ENCODE assay signal across 11 cellular contexts in genomic region chr22:21858025-21858764, GRCh38. TPM values are rescaled to one million over a fixed set of nuclear protein-coding genes. Genes with fewer than 3 reads are reported as not detected.
DNase-seq lines count a peak whose midpoint lies in the region; ATAC-seq and TF ChIP-seq lines count a peak whose summit lies in the region.
"Had no signal": no experiment of that assay in that cellular context is flagged by ENCODE, and none has a peak within 500 bp of the region (broad histone marks: within the 10 kb centered on the region; RNA-seq: fewer than 3 reads in every experiment).

No MANE protein-coding gene starts in this region.

- H3K4ac ChIP-seq in IMR-90 (ENCODE audit: low read depth, low read length): no peak overlapping the region

- no peak overlapping the region for H2BK5ac ChIP-seq in IMR-90 (ENCODE audit: low read depth, low read length, poor library complexity, severe bottlenecking)

- H2AFZ ChIP-seq in IMR-90 (replicated peaks; ENCODE audit: low read length, poor library complexity) (no peak overlapping the region), neural progenitor cell (replicated peaks) (no peak overlapping the region), mammary epithelial cell (ENCODE audit: low read depth, low read length) (no peak overlapping the region)

- POLR2A ChIA-PET in CD4-positive, alpha-beta T cell (lab: Charles Lee): interaction anchor here (0.6 to 1.5 kb wide), 4 partner anchors 9 to 29 kb away, joined by 3 to 4 read pairs (median 3); partner anchors contain the start of gene MAPK1
- POLR2A ChIA-PET in IMR-90 (lab: Charles Lee; ENCODE audit: unreplicated experiment): interaction anchor here (0.6 kb wide), 1 partner anchor 16 kb away, joined by 3 read pairs; no protein-coding TSS in a partner anchor

- H3K4me2 ChIP-seq in IMR-90 (ENCODE audit: low read depth, low read length) (peak overlapping the region; percentile 23), neural progenitor cell (no peak overlapping the region), mammary epithelial cell (ENCODE audit: insufficient read depth, low read depth, low read length) (no peak overlapping the region)

- WGBS in IMR-90 (ENCODE audit: extremely low coverage in 2 of 2, insufficient read length in 1 of 2), 2 experiments: no CpG with 5 or more reads among the region's 4 CpGs
- 100% methylated on average over 4 of the region's 4 CpGs for WGBS in mammary epithelial cell (ENCODE audit: low coverage, missing lambda C conversion rate)
- WGBS in endodermal cell (ENCODE audit: insufficient coverage in 1 of 2, insufficient read length in 1 of 2), 2 experiments: 95% methylated on average over 3 to 4 of the region's 4 CpGs

- H3K9me1 ChIP-seq in IMR-90 (ENCODE audit: insufficient read depth, low read length): peaks cover 39% of the 10 kb centered on the region

- peaks cover 14% of the 10 kb centered on the region for H3K4me1 ChIP-seq in IMR-90 (ENCODE audit: control insufficient read depth, insufficient read depth, low read length)
- H3K4me1 ChIP-seq in neural progenitor cell: peaks cover 29% of the 10 kb centered on the region
- H3K4me1 ChIP-seq in mammary epithelial cell (ENCODE audit: insufficient read depth, low read length): peaks cover 22% of the 10 kb centered on the region
- peaks cover 9% of the 10 kb centered on the region for H3K4me1 ChIP-seq in endodermal cell (ENCODE audit: control insufficient read depth, insufficient read depth, low read length)

- H3K79me2 ChIP-seq in neural progenitor cell (ENCODE audit: low read depth) (peaks cover 100% of the 10 kb centered on the region), mammary epithelial cell (ENCODE audit: insufficient read depth, low read length) (peaks cover 100% of the 10 kb centered on the region)

- H3K4me3 ChIP-seq in IMR-90 (ENCODE audit: insufficient read depth, low read depth, low read length): no peak overlapping the region
- H3K4me3 ChIP-seq in neural progenitor cell: no peak overlapping the region
- no peak overlapping the region for H3K4me3 ChIP-seq in mammary epithelial cell (replicated peaks in 1 of 3; ENCODE audit: insufficient read depth in 1 of 3, low read depth in 2 of 3, low read length in 3 of 3)
- no peak overlapping the region for H3K4me3 ChIP-seq in endodermal cell (ENCODE audit: low read length)

- peak overlapping the region; percentile 45 for H3K4me3 Mint-ChIP-seq in CD4-positive, alpha-beta T cell
- H3K4me3 Mint-ChIP-seq in neural progenitor cell (peak overlapping the region; percentile 36), endodermal cell (no peak overlapping the region)

- no peaks in the 10 kb centered on the region for H3K9me3 Mint-ChIP-seq in CD4-positive, alpha-beta T cell
- H3K9me3 Mint-ChIP-seq in neural progenitor cell (peaks cover 9% of the 10 kb centered on the region), endodermal cell (no peaks in the 10 kb centered on the region)

- intact Hi-C loops in CD4-positive, alpha-beta T cell (cut with DNase I, micrococcal nuclease): no loop called here
- intact Hi-C loops in IMR-90 (cut with micrococcal nuclease): no loop called here
- intact Hi-C loops in mammary epithelial cell (cut with micrococcal nuclease): no loop called here

- CTCF ChIA-PET in CD4-positive, alpha-beta T cell (lab: Charles Lee): interaction anchor here (1.8 kb wide), 1 partner anchor 9 kb away, joined by 4 read pairs; the partner anchor contains the start of gene MAPK1
- CTCF ChIA-PET in IMR-90 (lab: Yijun Ruan, JAX): no interaction called here
- CTCF ChIA-PET in mammary epithelial cell (lab: Charles Lee; ENCODE audit: low non-redundant PET): no interaction called here

- peaks cover 99% of the 10 kb centered on the region for H4K20me1 ChIP-seq in IMR-90 (ENCODE audit: insufficient read depth, low read length)
- H4K20me1 ChIP-seq in neural progenitor cell (ENCODE audit: low read depth): peaks cover 90% of the 10 kb centered on the region
- H4K20me1 ChIP-seq in mammary epithelial cell (ENCODE audit: insufficient read depth, low read length): peaks cover 19% of the 10 kb centered on the region

- H2AK9ac ChIP-seq in IMR-90 (replicated peaks; ENCODE audit: low read depth, low read length, poor library complexity): no peak overlapping the region

- H3K9me3 ChIP-seq in CD4-positive, alpha-beta T cell (ENCODE audit: control insufficient read depth, low read length): no peaks in the 10 kb centered on the region
- H3K9me3 ChIP-seq in IMR-90 (ENCODE audit: control insufficient read depth, insufficient read depth, low read length) (no peaks in the 10 kb centered on the region), neural progenitor cell (ENCODE audit: low read depth) (no peaks in the 10 kb centered on the region), mammary epithelial cell (replicated peaks; ENCODE audit: insufficient read depth, low read length) (no peaks in the 10 kb centered on the region), endodermal cell (ENCODE audit: control insufficient read depth, low read length) (no peaks in the 10 kb centered on the region)

- peaks cover 8% of the 10 kb centered on the region for H3F3A ChIP-seq in neural progenitor cell (ENCODE audit: low read depth)

- no peak for TF ChIP-seq CTCF in CD4-positive, alpha-beta T cell (IDR thresholded peaks at IDR 0.05)
- no peak for TF ChIP-seq CTCF in IMR-90 (conservative IDR thresholded peaks at IDR 0.05; ENCODE audit: low read depth, low read length)
- TF ChIP-seq CTCF in neural progenitor cell (IDR thresholded peaks at IDR 0.05): no peak
- no peak for TF ChIP-seq CTCF in mammary epithelial cell (conservative IDR thresholded peaks at IDR 0.05 in 1 of 2, IDR thresholded peaks at IDR 0.05 in 1 of 2; ENCODE audit: extremely low read depth in 1 of 2, insufficient read depth in 1 of 2, low read depth in 1 of 2, low read length in 2 of 2)
- no peak for TF ChIP-seq CTCF in endodermal cell (conservative IDR thresholded peaks at IDR 0.05)

- H3K79me1 ChIP-seq in IMR-90 (ENCODE audit: low read depth in 1 of 2, low read length in 2 of 2): peaks cover 0 to 78% of the 10 kb centered on the region in 2 experiments; a peak in 3 of 4 replicates

- dilution Hi-C loops in IMR-90 (cut with HindIII; ENCODE audit: low sequenced_read_pairs, unreplicated experiment): no loop called here
- dilution Hi-C loops in mammary epithelial cell (cut with HindIII; ENCODE audit: low sequenced_read_pairs): loop anchor here (5.0 to 10.0 kb wide), 4 partner anchors 36 to 81 kb away; no protein-coding TSS in a partner anchor

- no peaks in the 10 kb centered on the region for H3K36me3 ChIP-seq in IMR-90 (ENCODE audit: control insufficient read depth, insufficient read depth, low read length)
- H3K36me3 ChIP-seq in neural progenitor cell: no peaks in the 10 kb centered on the region
- H3K36me3 ChIP-seq in mammary epithelial cell (ENCODE audit: insufficient read depth, low read length): no peaks in the 10 kb centered on the region
- peaks cover 9% of the 10 kb centered on the region for H3K36me3 ChIP-seq in endodermal cell (ENCODE audit: control insufficient read depth, insufficient read depth, low read length)

- H2BK120ac ChIP-seq in IMR-90 (ENCODE audit: low read depth, low read length): no peak overlapping the region

- H3K27me3 ChIP-seq in CD4-positive, alpha-beta T cell (ENCODE audit: control insufficient read depth, insufficient read depth, low read length): no peaks in the 10 kb centered on the region
- H3K27me3 ChIP-seq in IMR-90 (ENCODE audit: control insufficient read depth, insufficient read depth, low read length) (no peaks in the 10 kb centered on the region), neural progenitor cell (no peaks in the 10 kb centered on the region), mammary epithelial cell (ENCODE audit: insufficient read depth, low read length) (no peaks in the 10 kb centered on the region), endodermal cell (ENCODE audit: control insufficient read depth, insufficient read depth, low read length, poor library complexity, severe bottlenecking) (no peaks in the 10 kb centered on the region)

- no peak for TF ChIP-seq POLR2A in IMR-90 (IDR thresholded peaks at IDR 0.05; ENCODE audit: low read depth, low read length)

- no peak overlapping the region for H2BK15ac ChIP-seq in IMR-90 (ENCODE audit: low read depth, low read length)

- BruUV-seq in IMR-90 (replicated peaks; lab: Mats Ljungman, UMichigan) (no TSS peak), mammary epithelial cell (replicated peaks; lab: Mats Ljungman, UMichigan) (no TSS peak)

- H3K27ac ChIP-seq in CD4-positive, alpha-beta T cell (ENCODE audit: low read depth, low read length): no peak overlapping the region
- H3K27ac ChIP-seq in IMR-90 (ENCODE audit: insufficient read depth, low read length): peak overlapping the region; percentile 12; the same call in 1 of the 2 replicates
- H3K27ac ChIP-seq in neural progenitor cell: no peak overlapping the region
- H3K27ac ChIP-seq in mammary epithelial cell (ENCODE audit: insufficient read depth, low read depth, low read length): no peak overlapping the region
- H3K27ac ChIP-seq in endodermal cell (ENCODE audit: low read depth, low read length): no peak overlapping the region

- no peak for TF ChIP-seq RAD21 in IMR-90 (IDR thresholded peaks at IDR 0.05; ENCODE audit: low read length)

- no peak for DNase-seq in CD4-positive, alpha-beta T cell
- DNase-seq in IMR-90 (no peak), dermis blood vessel endothelial cell (peak; percentile 34), neural progenitor cell (ENCODE audit: low spot score) (no peak), C1 segment of cervical spinal cord (lab: John Stamatoyannopoulos, UW) (no peak), mammary epithelial cell (no peak), endodermal cell (no peak), DMS79 (lab: John Stamatoyannopoulos, UW) (no peak)
- DNase-seq: NCI-H1694 treated with DMSO at 0.1 percent for 48 hours; NK-92 treated with Interleukin-12 subunit alpha and Interleukin-12 subunit beta, amount 100 ng/mL, for 24 hours; SW 1271 had no signal

- H3K14ac ChIP-seq in IMR-90 (replicated peaks; ENCODE audit: low read depth, low read length): no peak overlapping the region

- H3K56ac ChIP-seq in IMR-90 (ENCODE audit: extremely low read depth, insufficient read depth, low read length): no peak overlapping the region

- no peak overlapping the region for H4K5ac ChIP-seq in IMR-90 (ENCODE audit: low read depth, low read length)

- peaks cover 6% of the 10 kb centered on the region for H3K36me3 Mint-ChIP-seq in CD4-positive, alpha-beta T cell (ENCODE audit: low read depth)
- H3K36me3 Mint-ChIP-seq in neural progenitor cell (peaks cover 32% of the 10 kb centered on the region), endodermal cell (ENCODE audit: low read depth) (peaks cover 14% of the 10 kb centered on the region)

- in situ Hi-C loops in IMR-90 (cut with MboI; ENCODE audit: low sequenced_read_pairs) (no loop called here), mammary epithelial cell (cut with MboI; ENCODE audit: low sequenced_read_pairs in 2 of 2) (loop anchor here in 1 of 2 donors (5.0 kb wide), 1 partner anchor 66 kb away; no protein-coding TSS in a partner anchor)

- no peak overlapping the region for H4K8ac ChIP-seq in IMR-90 (ENCODE audit: low read depth in 2 of 2, low read length in 2 of 2)

- peak overlapping the region; percentile 7 for H3K27ac Mint-ChIP-seq in CD4-positive, alpha-beta T cell
- H3K27ac Mint-ChIP-seq in neural progenitor cell (no peak overlapping the region), endodermal cell (no peak overlapping the region)

- peaks cover 94% of the 10 kb centered on the region for H3K4me1 Mint-ChIP-seq in CD4-positive, alpha-beta T cell (ENCODE audit: low read depth)
- H3K4me1 Mint-ChIP-seq in neural progenitor cell (peaks cover 32% of the 10 kb centered on the region), endodermal cell (peaks cover 52% of the 10 kb centered on the region)

- no peak overlapping the region for H2BK20ac ChIP-seq in IMR-90 (ENCODE audit: low read depth, low read length)

- H3K23ac ChIP-seq in IMR-90 (ENCODE audit: low read depth, low read length): 0 out of 2 replicates have a peak overlapping the region, but pooled peaks have one; percentile 7

- H4K91ac ChIP-seq in IMR-90 (ENCODE audit: insufficient read depth, low read depth, low read length): no peak overlapping the region

- peak; percentile 46 for ATAC-seq in CD4-positive, alpha-beta T cell (ENCODE audit: poor library complexity)
- ATAC-seq in IMR-90 (ENCODE audit: low read depth): peak; percentile 16; the same call in 1 of the 2 replicates

- no peaks in the 10 kb centered on the region for H3K27me3 Mint-ChIP-seq in CD4-positive, alpha-beta T cell
- H3K27me3 Mint-ChIP-seq in neural progenitor cell (ENCODE audit: insufficient read depth, low read depth) (peaks cover 2% of the 10 kb centered on the region), endodermal cell (ENCODE audit: insufficient read depth) (no peaks in the 10 kb centered on the region)

- no peak overlapping the region for H3K18ac ChIP-seq in IMR-90 (ENCODE audit: low read depth, low read length)

- H3K9ac ChIP-seq in IMR-90 (ENCODE audit: low read depth, low read length): no peak overlapping the region
- H3K9ac ChIP-seq in neural progenitor cell: no peak overlapping the region
- no peak overlapping the region for H3K9ac ChIP-seq in mammary epithelial cell (ENCODE audit: insufficient read depth, low read length)
- no peak overlapping the region for H3K9ac ChIP-seq in endodermal cell (ENCODE audit: extremely low read depth, low read length, poor library complexity, severe bottlenecking)

- H2AK5ac ChIP-seq in IMR-90 (ENCODE audit: low read depth, low read length): no peak overlapping the region

RNA-seq across cellular contexts. Expression of gene MAPK1, which starts 9.2 kb away (rescaled TPM):
- 10 to 100 TPM; 39.4 to 44.0 TPM for total RNA-seq in CD4-positive, alpha-beta T cell
- total RNA-seq in IMR-90 (2012; rRNA removed) (44.7 and 51.3 TPM in 2 replicates), dermis blood vessel endothelial cell (72.0 and 119 TPM in 2 replicates), neural progenitor cell (ENCODE audit: low replicate concordance) (44.7 and 61.4 TPM in 2 replicates), mammary epithelial cell (100 to 1,000 TPM; 106 to 147 TPM), endodermal cell (10 to 100 TPM; 76.8 to 78.6 TPM)
- polyA plus RNA-seq in IMR-90 (2012; rRNA removed) (33.5 and 41.0 TPM in 2 replicates), mammary epithelial cell (69.1 TPM)
- polyA plus RNA-seq in IMR-90 (2012; cell fraction: cytosol; rRNA removed): 12.2 and 12.7 TPM in 2 replicates
- 9.4 and 33.2 TPM in 2 replicates for polyA plus RNA-seq in IMR-90 (2012; cell fraction: nucleus; rRNA removed; ENCODE audit: low replicate concordance)
- 86.6 TPM for polyA minus RNA-seq in mammary epithelial cell
- polyA plus RNA-seq in endodermal cell (2013, experiment 1 of 2): 91.0 TPM
- polyA plus RNA-seq in endodermal cell (2013, experiment 2 of 2): 84.0 TPM
